ENCODE assay signal across 9 cellular contexts in the genomic region with DNA sequence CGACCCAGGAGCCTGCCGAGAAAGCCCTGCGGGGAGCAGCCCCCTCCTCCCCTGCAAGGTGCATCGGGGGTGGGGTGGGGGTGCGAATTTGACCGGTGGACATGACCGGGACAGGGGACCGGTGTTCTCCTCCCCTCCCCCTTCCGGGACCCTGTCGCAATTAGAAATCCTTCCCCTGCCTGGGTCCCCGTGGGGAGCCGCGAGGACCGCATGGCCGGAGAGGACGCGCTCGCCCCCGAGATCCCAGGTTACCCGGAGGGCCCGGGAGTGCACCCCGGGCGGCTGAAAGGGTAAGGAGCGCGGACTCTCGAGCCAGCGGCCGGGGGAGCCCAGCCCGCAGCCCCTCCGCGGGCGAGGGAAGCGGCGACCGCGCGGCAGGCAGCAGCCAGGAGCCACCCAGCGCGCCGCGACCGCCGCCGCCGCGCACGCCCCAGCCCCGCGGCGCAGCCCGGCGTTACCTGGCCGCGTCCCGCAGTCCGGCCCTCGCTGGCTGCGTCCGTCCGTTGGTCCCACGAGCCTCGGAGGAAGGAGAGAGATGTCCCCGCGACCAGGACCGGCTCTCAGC. TPM values are rescaled to one million over a fixed set of nuclear protein-coding genes. Genes with fewer than 3 reads are reported as not detected.
DNase-seq lines count a peak whose midpoint lies in the region; ATAC-seq, FAIRE-seq and TF ChIP-seq lines count a peak whose summit lies in the region.
"Had no signal": no experiment of that assay in that cellular context is flagged by ENCODE, and none has a peak within 500 bp of the region (broad histone marks: within the 10 kb centered on the region; RNA-seq: fewer than 3 reads in every experiment).

No MANE protein-coding gene starts in this region.

- FAIRE-seq in HepG2 (lab: Jason Lieb, UNC) (no peak), urothelium cell line (lab: Jason Lieb, UNC) (peak; percentile 84)

- TF ChIP-seq EP300 in HepG2 (IDR thresholded peaks at IDR 0.05; ENCODE audit: low read depth in 2 of 2, low read length in 2 of 2), result no peak
- no peak for TF ChIP-seq EP300 in HepG2 (CRISPR knock-in tag; IDR thresholded peaks at IDR 0.05; ENCODE audit: borderline replicate concordance)

- H3K4me3 ChIP-seq in breast epithelium, result peak overlapping the region; percentile 24 to 72 (median 56)
- peak overlapping the region; percentile 43 for H3K4me3 ChIP-seq in astrocyte of the spinal cord (ENCODE audit: low read depth, low read length)
- no peak overlapping the region; a peak in 1 of 6 replicates for H3K4me3 ChIP-seq in HepG2 (replicated peaks in 1 of 3; ENCODE audit: insufficient read depth in 1 of 3, low read depth in 2 of 3, low read length in 3 of 3)

- no peak overlapping the region for H3K9ac ChIP-seq in HepG2 (ENCODE audit: insufficient read depth, low read depth, low read length)

- H3K27me3 Mint-ChIP-seq in MCF 10A (ENCODE audit: insufficient read depth, unreplicated experiment), result peaks cover 20% of the 10 kb centered on the region
- H3K27me3 Mint-ChIP-seq in activated CD4-positive, alpha-beta T cell treated with anti-CD3 and anti-CD28 coated beads, Interleukin-2, amount 10 ng/mL, durations not matched to agents 7 days and 5 days, result peaks cover 28% of the 10 kb centered on the region

- ATAC-seq in HepG2, result peak; percentile 32; the same call in 2 of the 3 replicates
- ATAC-seq in activated CD4-positive, CD25-positive, alpha-beta regulatory T cell treated with anti-CD3 and anti-CD28 coated beads, Interleukin-2, amount 50 U/mL, for 24 hours, result no peak
- ATAC-seq: HCT116 had no signal

- TF ChIP-seq RAD21 in HepG2 (CRISPR knock-in tag; IDR thresholded peaks at IDR 0.05), result no peak

- peaks cover 9% of the 10 kb centered on the region for H3K4me1 Mint-ChIP-seq in MCF 10A (ENCODE audit: insufficient read depth, unreplicated experiment)
- peaks cover 4% of the 10 kb centered on the region for H3K4me1 Mint-ChIP-seq in activated CD4-positive, alpha-beta T cell treated with anti-CD3 and anti-CD28 coated beads, Interleukin-2, amount 10 ng/mL, durations not matched to agents 7 days and 5 days

- no TSS peak for BruUV-seq in MCF 10A (replicated peaks; lab: Mats Ljungman, UMichigan)
- BruUV-seq in HepG2 (replicated peaks; lab: Mats Ljungman, UMichigan), result no TSS peak

- no peaks in the 10 kb centered on the region for H3K36me3 ChIP-seq in breast epithelium
- H3K36me3 ChIP-seq in HepG2 (replicated peaks in 1 of 2; ENCODE audit: control insufficient read depth in 1 of 2, insufficient read depth in 2 of 2, low read length in 2 of 2), result no peaks in the 10 kb centered on the region

- TF ChIP-seq POLR2A in breast epithelium (IDR thresholded peaks at IDR 0.05) (no peak), HepG2 (IDR thresholded peaks at IDR 0.05; ENCODE audit: insufficient read depth in 1 of 2, low read depth in 2 of 2, low read length in 2 of 2) (no peak)

- TF ChIP-seq CTCF in breast epithelium (IDR thresholded peaks at IDR 0.05) (no peak), MCF 10A (IDR thresholded peaks at IDR 0.05; ENCODE audit: unreplicated experiment) (no peak), astrocyte of the spinal cord (IDR thresholded peaks at IDR 0.05; ENCODE audit: low read depth, low read length) (no peak), HepG2 (CRISPR knock-in tag; IDR thresholded peaks at IDR 0.05) (no peak)

- in situ Hi-C loops in astrocyte of the spinal cord (cut with HindIII; ENCODE audit: low sequenced_read_pairs), result no loop called here
- in situ Hi-C loops in HepG2 (cut with HindIII; ENCODE audit: extremely low pct_ligation_motif_present, low pct_unique_long_range_greater_than_20kb), result loop anchor here (25.0 kb wide), 1 partner anchor 108 kb away; no protein-coding TSS in a partner anchor

- 0 out of 2 replicates have a peak overlapping the region, but pooled peaks have one; percentile 1 for H3K4me2 ChIP-seq in HepG2 (ENCODE audit: low read depth, low read length)

- H4K20me1 ChIP-seq in HepG2 (ENCODE audit: insufficient read depth, low read length), result no peaks in the 10 kb centered on the region

- H3K27me3 ChIP-seq in breast epithelium, result peaks cover 0 to 23% of the 10 kb centered on the region in 2 donors
- H3K27me3 ChIP-seq in HepG2 (ENCODE audit: control insufficient read depth in 1 of 2, insufficient read depth in 2 of 2, low read length in 2 of 2), result peaks cover 0 to 19% of the 10 kb centered on the region in 2 experiments; a peak in 2 of 5 replicates

- H2AFZ ChIP-seq in HepG2 (ENCODE audit: low read length), result no peak overlapping the region

- no peaks in the 10 kb centered on the region for H3K4me1 ChIP-seq in breast epithelium
- H3K4me1 ChIP-seq in HepG2 (ENCODE audit: insufficient read depth, low read length), result no peaks in the 10 kb centered on the region

- peaks cover 7% of the 10 kb centered on the region for H3K9me3 Mint-ChIP-seq in MCF 10A (ENCODE audit: unreplicated experiment)
- H3K9me3 Mint-ChIP-seq in activated CD4-positive, alpha-beta T cell treated with anti-CD3 and anti-CD28 coated beads, Interleukin-2, amount 10 ng/mL, durations not matched to agents 7 days and 5 days, result peaks cover 2% of the 10 kb centered on the region

- POLR2A ChIA-PET in MCF 10A (lab: Yijun Ruan, JAX) (no interaction called here), HepG2 (lab: Yijun Ruan, JAX) (no interaction called here)
- POLR2A ChIA-PET in activated CD4-positive, alpha-beta T cell treated with anti-CD3 and anti-CD28 coated beads, Interleukin-2, amount 10 ng/mL, durations not matched to agents 7 days and 5 days (lab: Charles Lee), result no interaction called here

- H3K79me2 ChIP-seq in HepG2 (ENCODE audit: insufficient read depth, low read length), result no peaks in the 10 kb centered on the region

- H3K36me3 Mint-ChIP-seq in MCF 10A (ENCODE audit: insufficient read depth, unreplicated experiment), result no peaks in the 10 kb centered on the region
- H3K36me3 Mint-ChIP-seq in activated CD4-positive, alpha-beta T cell treated with anti-CD3 and anti-CD28 coated beads, Interleukin-2, amount 10 ng/mL, durations not matched to agents 7 days and 5 days (ENCODE audit: low read depth), result no peaks in the 10 kb centered on the region

- CTCF ChIA-PET in MCF 10A (lab: Yijun Ruan, JAX), result interaction anchor here (0.7 kb wide), 1 partner anchor 603 kb away, joined by 3 read pairs; no protein-coding TSS in a partner anchor
- CTCF ChIA-PET in HepG2 (lab: Yijun Ruan, JAX; ENCODE audit: low intra/inter-chr PET ratio, low total read pairs), result no interaction called here
- CTCF ChIA-PET in activated CD4-positive, alpha-beta T cell treated with anti-CD3 and anti-CD28 coated beads, Interleukin-2, amount 10 ng/mL, durations not matched to agents 7 days and 5 days (lab: Charles Lee), result no interaction called here

- intact Hi-C loops in breast epithelium (cut with DNase I; ENCODE audit: low total_unique reads), result no loop called here
- intact Hi-C loops in MCF 10A (cut with micrococcal nuclease), result no loop called here
- intact Hi-C loops in HepG2 (cut with micrococcal nuclease; ENCODE audit: unreplicated experiment), result no loop called here

- H3K27ac ChIP-seq in breast epithelium, result no peak overlapping the region
- H3K27ac ChIP-seq in HepG2 (ENCODE audit: extremely low read length, insufficient read depth, low read length), result no peak overlapping the region

- WGBS in HepG2 (ENCODE audit: low lambda C conversion rate), result 49% methylated on average over 5 of the region's 65 CpGs

- H3K4me3 Mint-ChIP-seq in MCF 10A (ENCODE audit: unreplicated experiment), result no peak overlapping the region
- H3K4me3 Mint-ChIP-seq in activated CD4-positive, alpha-beta T cell treated with anti-CD3 and anti-CD28 coated beads, Interleukin-2, amount 10 ng/mL, durations not matched to agents 7 days and 5 days, result no peak overlapping the region

- H3K27ac Mint-ChIP-seq in MCF 10A (ENCODE audit: low read depth, unreplicated experiment), result no peak overlapping the region
- no peak overlapping the region for H3K27ac Mint-ChIP-seq in activated CD4-positive, alpha-beta T cell treated with anti-CD3 and anti-CD28 coated beads, Interleukin-2, amount 10 ng/mL, durations not matched to agents 7 days and 5 days

- no peak for DNase-seq in breast epithelium (ENCODE audit: low spot score in 2 of 2)
- DNase-seq in MCF 10A (ENCODE audit: unreplicated experiment), result no peak
- DNase-seq in astrocyte of the spinal cord (ENCODE audit: low read depth, low spot score), result no peak
- DNase-seq in HepG2 (ENCODE audit: low spot score), result no peak
- DNase-seq in urothelium cell line (ENCODE audit: low spot score), result no peak
- DNase-seq in activated CD4-positive, alpha-beta T cell treated with anti-CD3 and anti-CD28 coated beads, Interleukin-2, amount 10 ng/mL, durations not matched to agents 7 days and 5 days, result no peak
- DNase-seq in foreskin melanocyte, result no peak

- no peaks in the 10 kb centered on the region for H3K9me3 ChIP-seq in breast epithelium
- no peaks in the 10 kb centered on the region for H3K9me3 ChIP-seq in HepG2 (ENCODE audit: low read length)

RNA-seq across cellular contexts. Expression of a gene that starts 0.5 kb away (rescaled TPM):
- total RNA-seq in breast epithelium (10 to 100 TPM in 1 of 3 donors, 1 to 10 TPM in 1, under 1 TPM in 1; 0.96 to 17.6 (median 5.2) TPM), MCF 10A (2022) (not detected in 2 replicates), HepG2 (2016; rRNA removed; fragmentation: Illumina TruSeq; extraction: Trizol) (not detected in 2 replicates)
- total RNA-seq in HepG2 (2016; cell fraction: cytosol; rRNA removed; fragmentation: Illumina TruSeq; extraction: Trizol; ENCODE audit: low read depth), result not detected in 2 replicates
- not detected in 2 replicates for total RNA-seq in HepG2 (2016; cell fraction: insoluble cytoplasmic fraction; rRNA removed; fragmentation: Illumina TruSeq; extraction: Trizol)
- not detected in 2 replicates for total RNA-seq in HepG2 (2016; cell fraction: membrane; rRNA removed; fragmentation: Illumina TruSeq; extraction: Trizol)
- not detected in 2 replicates for total RNA-seq in HepG2 (2016; cell fraction: nucleus; rRNA removed; fragmentation: Illumina TruSeq; extraction: Trizol)
- 0.01 and 0.03 TPM in 2 replicates for polyA plus RNA-seq in HepG2 (2011; rRNA removed)
- polyA plus RNA-seq in HepG2 (2011; cell fraction: cytosol; rRNA removed), result not detected in 2 replicates
- polyA plus RNA-seq in HepG2 (2011; cell fraction: nucleus; rRNA removed), result not detected in 2 replicates
- not detected in 2 replicates for polyA plus RNA-seq in HepG2 (2012)
- polyA plus RNA-seq in HepG2 (2016; cell fraction: cytosol; fragmentation: Illumina TruSeq; extraction: Trizol; ENCODE audit: low read depth), result not detected in 2 replicates
- not detected in 2 replicates for polyA plus RNA-seq in HepG2 (2016; cell fraction: insoluble cytoplasmic fraction; fragmentation: Illumina TruSeq; extraction: Trizol; ENCODE audit: low read depth)
- not detected in 2 replicates for polyA plus RNA-seq in HepG2 (2016; cell fraction: membrane; fragmentation: Illumina TruSeq; extraction: Trizol; ENCODE audit: low read depth)
- polyA plus RNA-seq in HepG2 (2016; cell fraction: nucleus; fragmentation: Illumina TruSeq; extraction: Trizol; ENCODE audit: insufficient read depth, low read depth), result not detected in 2 replicates
- polyA minus RNA-seq in HepG2 (2011; rRNA and poly(A)+ RNA removed; ENCODE audit: low replicate concordance), result 0.12 and 0.56 TPM in 2 replicates
- polyA minus RNA-seq in HepG2 (2011; cell fraction: cytosol; rRNA and poly(A)+ RNA removed), result not detected in 2 replicates
- 0.52 TPM in 1 of 2 replicates, not detected in the other for polyA minus RNA-seq in HepG2 (2011; cell fraction: nucleus; rRNA and poly(A)+ RNA removed)
- under 1 TPM in 1 of 2 experiments, not detected in 1; 0.10 TPM for total RNA-seq in activated CD4-positive, alpha-beta T cell treated with anti-CD3 and anti-CD28 coated beads, Interleukin-2, amount 10 ng/mL, durations not matched to agents 7 days and 5 days

Comparison
In these comparisons a context has a peak if more than half of its experiments do, and no peak if none do; other contexts are left out.
1. H3K4me3 ChIP-seq: peak in breast epithelium (3 of 3) and astrocyte of the spinal cord (single experiment); none in HepG2 (0 of 3).